Comparison of ENCODE assay signal across 1 cellular context in the genomic region with DNA sequence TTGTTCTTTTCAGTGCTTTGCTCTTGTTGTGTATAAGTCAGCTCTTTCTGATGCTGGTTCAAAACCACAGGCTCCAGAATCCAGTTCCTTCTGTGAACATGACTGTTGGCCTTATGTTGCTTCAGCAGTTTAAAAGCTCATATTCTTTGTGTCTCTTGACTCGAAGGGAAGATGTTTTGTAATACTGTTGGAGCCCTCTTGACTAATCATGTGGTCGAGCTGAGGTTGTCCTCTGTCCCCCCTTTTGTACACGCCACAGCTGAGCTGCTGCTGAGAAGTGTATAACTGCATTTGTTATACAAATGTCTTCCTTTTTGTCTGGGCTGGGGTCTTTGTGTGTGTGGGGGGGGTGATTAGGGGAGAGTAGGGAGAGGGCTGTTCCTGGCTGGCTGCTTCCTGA.
TF ChIP-seq lines count a peak whose summit lies in the region.

No MANE protein-coding gene starts in this region.

TF ChIP-seq in GM23338, 12 proteins besides CTCF, POLR2A, EP300 and RAD21 (continued from another document):
- TF ChIP-seq, protein P1, sequence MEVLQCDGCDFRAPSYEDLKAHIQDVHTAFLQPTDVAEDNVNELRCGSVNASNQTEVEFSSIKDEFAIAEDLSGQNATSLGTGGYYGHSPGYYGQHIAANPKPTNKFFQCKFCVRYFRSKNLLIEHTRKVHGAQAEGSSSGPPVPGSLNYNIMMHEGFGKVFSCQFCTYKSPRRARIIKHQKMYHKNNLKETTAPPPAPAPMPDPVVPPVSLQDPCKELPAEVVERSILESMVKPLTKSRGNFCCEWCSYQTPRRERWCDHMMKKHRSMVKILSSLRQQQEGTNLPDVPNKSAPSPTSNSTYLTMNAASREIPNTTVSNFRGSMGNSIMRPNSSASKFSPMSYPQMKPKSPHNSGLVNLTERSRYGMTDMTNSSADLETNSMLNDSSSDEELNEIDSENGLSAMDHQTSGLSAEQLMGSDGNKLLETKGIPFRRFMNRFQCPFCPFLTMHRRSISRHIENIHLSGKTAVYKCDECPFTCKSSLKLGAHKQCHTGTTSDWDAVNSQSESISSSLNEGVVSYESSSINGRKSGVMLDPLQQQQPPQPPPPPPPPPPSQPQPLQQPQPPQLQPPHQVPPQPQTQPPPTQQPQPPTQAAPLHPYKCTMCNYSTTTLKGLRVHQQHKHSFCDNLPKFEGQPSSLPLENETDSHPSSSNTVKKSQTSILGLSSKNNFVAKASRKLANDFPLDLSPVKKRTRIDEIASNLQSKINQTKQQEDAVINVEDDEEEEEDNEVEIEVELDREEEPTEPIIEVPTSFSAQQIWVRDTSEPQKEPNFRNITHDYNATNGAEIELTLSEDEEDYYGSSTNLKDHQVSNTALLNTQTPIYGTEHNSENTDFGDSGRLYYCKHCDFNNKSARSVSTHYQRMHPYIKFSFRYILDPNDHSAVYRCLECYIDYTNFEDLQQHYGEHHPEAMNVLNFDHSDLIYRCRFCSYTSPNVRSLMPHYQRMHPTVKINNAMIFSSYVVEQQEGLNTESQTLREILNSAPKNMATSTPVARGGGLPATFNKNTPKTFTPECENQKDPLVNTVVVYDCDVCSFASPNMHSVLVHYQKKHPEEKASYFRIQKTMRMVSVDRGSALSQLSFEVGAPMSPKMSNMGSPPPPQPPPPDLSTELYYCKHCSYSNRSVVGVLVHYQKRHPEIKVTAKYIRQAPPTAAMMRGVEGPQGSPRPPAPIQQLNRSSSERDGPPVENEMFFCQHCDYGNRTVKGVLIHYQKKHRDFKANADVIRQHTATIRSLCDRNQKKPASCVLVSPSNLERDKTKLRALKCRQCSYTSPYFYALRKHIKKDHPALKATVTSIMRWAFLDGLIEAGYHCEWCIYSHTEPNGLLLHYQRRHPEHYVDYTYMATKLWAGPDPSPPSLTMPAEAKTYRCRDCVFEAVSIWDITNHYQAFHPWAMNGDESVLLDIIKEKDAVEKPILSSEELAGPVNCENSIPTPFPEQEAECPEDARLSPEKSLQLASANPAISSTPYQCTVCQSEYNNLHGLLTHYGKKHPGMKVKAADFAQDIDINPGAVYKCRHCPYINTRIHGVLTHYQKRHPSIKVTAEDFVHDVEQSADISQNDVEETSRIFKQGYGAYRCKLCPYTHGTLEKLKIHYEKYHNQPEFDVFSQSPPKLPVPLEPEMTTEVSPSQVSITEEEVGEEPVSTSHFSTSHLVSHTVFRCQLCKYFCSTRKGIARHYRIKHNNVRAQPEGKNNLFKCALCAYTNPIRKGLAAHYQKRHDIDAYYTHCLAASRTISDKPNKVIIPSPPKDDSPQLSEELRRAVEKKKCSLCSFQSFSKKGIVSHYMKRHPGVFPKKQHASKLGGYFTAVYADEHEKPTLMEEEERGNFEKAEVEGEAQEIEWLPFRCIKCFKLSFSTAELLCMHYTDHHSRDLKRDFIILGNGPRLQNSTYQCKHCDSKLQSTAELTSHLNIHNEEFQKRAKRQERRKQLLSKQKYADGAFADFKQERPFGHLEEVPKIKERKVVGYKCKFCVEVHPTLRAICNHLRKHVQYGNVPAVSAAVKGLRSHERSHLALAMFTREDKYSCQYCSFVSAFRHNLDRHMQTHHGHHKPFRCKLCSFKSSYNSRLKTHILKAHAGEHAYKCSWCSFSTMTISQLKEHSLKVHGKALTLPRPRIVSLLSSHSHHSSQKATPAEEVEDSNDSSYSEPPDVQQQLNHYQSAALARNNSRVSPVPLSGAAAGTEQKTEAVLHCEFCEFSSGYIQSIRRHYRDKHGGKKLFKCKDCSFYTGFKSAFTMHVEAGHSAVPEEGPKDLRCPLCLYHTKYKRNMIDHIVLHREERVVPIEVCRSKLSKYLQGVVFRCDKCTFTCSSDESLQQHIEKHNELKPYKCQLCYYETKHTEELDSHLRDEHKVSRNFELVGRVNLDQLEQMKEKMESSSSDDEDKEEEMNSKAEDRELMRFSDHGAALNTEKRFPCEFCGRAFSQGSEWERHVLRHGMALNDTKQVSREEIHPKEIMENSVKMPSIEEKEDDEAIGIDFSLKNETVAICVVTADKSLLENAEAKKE (CRISPR knock-in tag; IDR thresholded peaks at IDR 0.05): no peak
- TF ChIP-seq CREB1 (CRISPR knock-in tag; IDR thresholded peaks at IDR 0.05; ENCODE audit: low read depth) (no peak), NANOG (IDR thresholded peaks at IDR 0.05; ENCODE audit: borderline replicate concordance) (no peak), POLR2AphosphoS5 (IDR thresholded peaks at IDR 0.05; ENCODE audit: low read depth) (no peak), JUNB (IDR thresholded peaks at IDR 0.05; ENCODE audit: unreplicated experiment) (no peak), STAT1 (IDR thresholded peaks at IDR 0.05; ENCODE audit: unreplicated experiment) (no peak)
